Comparison of ENCODE assay signal across 15 cellular contexts in genomic region chr5:138873096-138873885, GRCh38. TPM values are rescaled to one million over a fixed set of nuclear protein-coding genes. Genes with fewer than 3 reads are reported as not detected.
A peak's percentile ranks its signal among the peaks of the same experiment; 100 is the strongest.
DNase-seq lines count a peak whose midpoint lies in the region; ATAC-seq, FAIRE-seq and TF ChIP-seq lines count a peak whose summit lies in the region.
"Had no signal": no experiment of that assay in that cellular context is flagged by ENCODE, and none has a peak within 500 bp of the region (broad histone marks: within the 10 kb centered on the region; RNA-seq: fewer than 3 reads in every experiment).

No MANE protein-coding gene starts in this region.

- H3K27ac Mint-ChIP-seq in astrocyte (ENCODE audit: unreplicated experiment) = no peak overlapping the region
- H3K27ac Mint-ChIP-seq: activated CD4-positive, alpha-beta T cell treated with anti-CD3 and anti-CD28 coated beads for 36 hours; stimulated activated memory B cell treated with anti-CD40 and anti-IgM and Interleukin-4, amounts not matched to agents 10 μg/mL and 1 μg/mL and 100 μg/mL, for 72 hours had no signal

- H3K4me2 ChIP-seq in astrocyte (ENCODE audit: low read length) (peak overlapping the region; percentile 86), keratinocyte (ENCODE audit: control insufficient read depth, extremely low read depth, insufficient read depth, low read depth, low read length) (no peak overlapping the region)
- H3K4me2 ChIP-seq: PC-9 had no signal

- H3K27ac ChIP-seq in HEK293 (ENCODE audit: extremely low read depth, low read depth, low read length) (no peak overlapping the region), astrocyte (ENCODE audit: low read depth, low read length) (no peak overlapping the region), keratinocyte (ENCODE audit: control insufficient read depth, insufficient read depth, low read length) (no peak overlapping the region)
- H3K27ac ChIP-seq: PC-9 had no signal

- TF ChIP-seq CTCF in HEK293 (tag by site-specific recombination; IDR thresholded peaks at IDR 0.05) = no peak
- no peak for TF ChIP-seq CTCF in astrocyte (IDR thresholded peaks at IDR 0.05; ENCODE audit: insufficient read depth, low read depth, low read length)
- TF ChIP-seq CTCF in keratinocyte (optimal IDR thresholded peaks at IDR 0.05 in 1 of 3, IDR thresholded peaks at IDR 0.05 in 1 of 3, conservative IDR thresholded peaks at IDR 0.05 in 1 of 3; ENCODE audit: extremely low read depth in 1 of 3, insufficient read depth in 2 of 3, low read length in 3 of 3) = no peak
- no peak for TF ChIP-seq CTCF in retinal pigment epithelial cell (conservative IDR thresholded peaks at IDR 0.05; ENCODE audit: low read depth, low read length)

- peaks cover 2% of the 10 kb centered on the region for H3K9me1 ChIP-seq in keratinocyte (ENCODE audit: control insufficient read depth, extremely low read depth, insufficient read depth, low read length)

- peaks cover 43% of the 10 kb centered on the region for H3K4me1 ChIP-seq in HEK293 (ENCODE audit: control insufficient read depth, insufficient read depth, low read length)
- peaks cover 50% of the 10 kb centered on the region for H3K4me1 ChIP-seq in astrocyte (ENCODE audit: insufficient read depth, low read length)
- H3K4me1 ChIP-seq in keratinocyte (ENCODE audit: control insufficient read depth, extremely low read depth, insufficient read depth, low read length) = peaks cover 23% of the 10 kb centered on the region

- POLR2A ChIA-PET in HEK293 (lab: Yijun Ruan, JAX) = no interaction called here

- H3K9ac ChIP-seq in astrocyte (ENCODE audit: low read length) (peak overlapping the region; percentile 78), keratinocyte (ENCODE audit: control insufficient read depth, extremely low read depth, insufficient read depth, low read length) (no peak overlapping the region)

- CTCF ChIA-PET in HEK293 (lab: Yijun Ruan, JAX) = interaction anchor here (0.6 to 2.1 kb wide), 5 partner anchors 10 to 339 kb away, joined by 3 to 6 read pairs (median 4); no protein-coding TSS in a partner anchor

- H3K4me3 Mint-ChIP-seq in astrocyte (ENCODE audit: unreplicated experiment) = no peak overlapping the region
- H3K4me3 Mint-ChIP-seq: activated CD4-positive, alpha-beta T cell treated with anti-CD3 and anti-CD28 coated beads for 36 hours; stimulated activated memory B cell treated with anti-CD40 and anti-IgM and Interleukin-4, amounts not matched to agents 10 μg/mL and 1 μg/mL and 100 μg/mL, for 72 hours had no signal

- H3K9me3 Mint-ChIP-seq in astrocyte (ENCODE audit: unreplicated experiment) = no peaks in the 10 kb centered on the region

- H3K79me2 ChIP-seq in astrocyte (ENCODE audit: insufficient read depth, low read length) = peaks cover 96% of the 10 kb centered on the region
- H3K79me2 ChIP-seq in keratinocyte (ENCODE audit: control insufficient read depth, insufficient read depth, low read length) = peaks cover 74% of the 10 kb centered on the region

- H2AFZ ChIP-seq in astrocyte (ENCODE audit: low read depth, low read length) (no peak overlapping the region), keratinocyte (ENCODE audit: control insufficient read depth, low read length) (no peak overlapping the region)
- H2AFZ ChIP-seq: PC-9 had no signal

- H3K36me3 ChIP-seq in HEK293 (ENCODE audit: control insufficient read depth in 2 of 2, insufficient read depth in 1 of 2, low read length in 2 of 2) (no peaks in the 10 kb centered on the region), astrocyte (ENCODE audit: insufficient read depth, low read length) (no peaks in the 10 kb centered on the region), keratinocyte (ENCODE audit: control insufficient read depth in 2 of 2, extremely low read depth in 1 of 2, insufficient read depth in 2 of 2, low read length in 2 of 2) (no peaks in the 10 kb centered on the region)

- dilution Hi-C loops in keratinocyte (cut with MboI; ENCODE audit: extremely low pct_ligation_motif_present, low sequenced_read_pairs) = no loop called here

- no peak for ATAC-seq in HG02840 (IDR thresholded peaks at IDR 0.05; ENCODE audit: low FRiP score, unreplicated experiment)
- no peak for ATAC-seq in GM18511 (IDR thresholded peaks at IDR 0.05; ENCODE audit: unreplicated experiment)
- ATAC-seq: activated CD4-positive, alpha-beta T cell treated with anti-CD3 and anti-CD28 coated beads for 36 hours; HepG2; stimulated activated memory B cell treated with anti-CD40 and anti-IgM and Interleukin-4, amounts not matched to agents 10 μg/mL and 1 μg/mL and 100 μg/mL, for 72 hours had no signal

- no peak for DNase-seq in astrocyte (ENCODE audit: low read depth)
- no peak for DNase-seq in keratinocyte (ENCODE audit: low read depth, low spot score)
- DNase-seq in retinal pigment epithelial cell (ENCODE audit: low read depth) = no peak
- no peak for DNase-seq in activated gamma-delta T cell treated with Interleukin-2 at 50 U/mL for 16 hours
- no peak for DNase-seq in NCI-H1092 treated with DMSO at 0.1 percent for 48 hours (lab: John Stamatoyannopoulos, UW)
- DNase-seq: activated CD4-positive, alpha-beta T cell treated with anti-CD3 and anti-CD28 coated beads for 36 hours; NCI-H1048; NCI-H446; stimulated activated CD4-positive, alpha-beta T cell treated with anti-CD3 and anti-CD28 coated beads, Interleukin-4, amount 100 ng/mL, for 4 hours had no signal

- no peaks in the 10 kb centered on the region for H3K36me3 Mint-ChIP-seq in astrocyte (ENCODE audit: low read depth, unreplicated experiment)

- FAIRE-seq in astrocyte (lab: Jason Lieb, UNC) (no peak), keratinocyte (lab: Jason Lieb, UNC) (peak; percentile 23)
- FAIRE-seq: HepG2 had no signal

- no peaks in the 10 kb centered on the region for H3K9me3 ChIP-seq in HEK293 (ENCODE audit: control insufficient read depth, insufficient read depth, low read depth, low read length)
- H3K9me3 ChIP-seq in astrocyte (ENCODE audit: insufficient read depth, low read depth, low read length) = no peaks in the 10 kb centered on the region
- H3K9me3 ChIP-seq in keratinocyte (ENCODE audit: control insufficient read depth, low read depth, low read length) = no peaks in the 10 kb centered on the region

- H4K20me1 ChIP-seq in astrocyte (ENCODE audit: insufficient read depth, low read length) = peaks cover 83% of the 10 kb centered on the region
- H4K20me1 ChIP-seq in keratinocyte (ENCODE audit: control insufficient read depth, extremely low read depth, insufficient read depth, low read length) = peaks cover 2% of the 10 kb centered on the region

- H3K4me3 ChIP-seq in HEK293 (ENCODE audit: low read depth, low read length) (no peak overlapping the region), astrocyte (ENCODE audit: insufficient read depth, low read depth, low read length) (peak overlapping the region; percentile 57), keratinocyte (ENCODE audit: control insufficient read depth in 2 of 3, extremely low read depth in 1 of 3, insufficient read depth in 2 of 3, low read depth in 1 of 3, low read length in 3 of 3) (no peak overlapping the region), retinal pigment epithelial cell (ENCODE audit: low read length) (peak overlapping the region; percentile 40)
- H3K4me3 ChIP-seq: PC-9 had no signal

- H3K27me3 ChIP-seq in astrocyte (ENCODE audit: insufficient read depth, low read length) (no peaks in the 10 kb centered on the region), keratinocyte (ENCODE audit: control insufficient read depth, extremely low read depth, insufficient read depth, low read length) (no peaks in the 10 kb centered on the region)

- no peaks in the 10 kb centered on the region for H3K27me3 Mint-ChIP-seq in astrocyte (ENCODE audit: low read depth, unreplicated experiment)
- H3K27me3 Mint-ChIP-seq: stimulated activated memory B cell treated with anti-CD40 and anti-IgM and Interleukin-4, amounts not matched to agents 10 μg/mL and 1 μg/mL and 100 μg/mL, for 72 hours had no signal

- H3K4me1 Mint-ChIP-seq in astrocyte (ENCODE audit: low read depth, unreplicated experiment) = peaks cover 67% of the 10 kb centered on the region

TF ChIP-seq in HEK293, 187 proteins besides CTCF, POLR2A, EP300 and RAD21:
- TF ChIP-seq ZNF600 (tag by site-specific recombination; IDR thresholded peaks at IDR 0.05) = peak; percentile 45; the same call in 1 of the 2 replicates
- TF ChIP-seq ZNF155 (tag by site-specific recombination; IDR thresholded peaks at IDR 0.05) = no peak

RNA-seq across cellular contexts. Expression of gene LRRTM2, which starts 1.8 kb away (rescaled TPM):
- total RNA-seq in astrocyte = 0.54 and 0.70 TPM in 2 replicates
- polyA plus RNA-seq in keratinocyte = not detected in 3 replicates
- not detected for polyA plus RNA-seq in keratinocyte (2011; ENCODE audit: low read depth)
- not detected in 2 replicates for polyA plus RNA-seq in keratinocyte (2011; cell fraction: cytosol; rRNA removed)
- not detected in 2 replicates for polyA plus RNA-seq in keratinocyte (2011; cell fraction: nucleus; rRNA removed)
- 0.34 TPM in 1 of 2 replicates, not detected in the other for polyA plus RNA-seq in keratinocyte (2012; ENCODE audit: low replicate concordance)
- polyA minus RNA-seq in keratinocyte = not detected in 3 replicates
- not detected for polyA minus RNA-seq in keratinocyte (2011; cell fraction: cytosol; rRNA and poly(A)+ RNA removed)
- 0.39 TPM in 1 of 2 replicates, not detected in the other for polyA minus RNA-seq in keratinocyte (2011; cell fraction: nucleus; rRNA and poly(A)+ RNA removed)
- total RNA-seq: HepG2, PC-9 had no signal
- polyA plus RNA-seq: HepG2 had no signal

Comparison
In these comparisons a context has a peak if more than half of its experiments do, and no peak if none do; other contexts are left out.
1. H3K4me3 ChIP-seq: peak in astrocyte (single experiment) and retinal pigment epithelial cell (single experiment); none in HEK293 (single experiment) and keratinocyte (0 of 3).